1 cellular context compared by ENCODE assay signal in genomic region chr6:26553264-26553738, GRCh38.
TF ChIP-seq lines count a peak whose summit lies in the region.

No MANE protein-coding gene starts in this region.

TF ChIP-seq in K562, 482 proteins besides CTCF, POLR2A, EP300 and RAD21 (continued from another document and continues in another):
- TF ChIP-seq, protein P1, sequence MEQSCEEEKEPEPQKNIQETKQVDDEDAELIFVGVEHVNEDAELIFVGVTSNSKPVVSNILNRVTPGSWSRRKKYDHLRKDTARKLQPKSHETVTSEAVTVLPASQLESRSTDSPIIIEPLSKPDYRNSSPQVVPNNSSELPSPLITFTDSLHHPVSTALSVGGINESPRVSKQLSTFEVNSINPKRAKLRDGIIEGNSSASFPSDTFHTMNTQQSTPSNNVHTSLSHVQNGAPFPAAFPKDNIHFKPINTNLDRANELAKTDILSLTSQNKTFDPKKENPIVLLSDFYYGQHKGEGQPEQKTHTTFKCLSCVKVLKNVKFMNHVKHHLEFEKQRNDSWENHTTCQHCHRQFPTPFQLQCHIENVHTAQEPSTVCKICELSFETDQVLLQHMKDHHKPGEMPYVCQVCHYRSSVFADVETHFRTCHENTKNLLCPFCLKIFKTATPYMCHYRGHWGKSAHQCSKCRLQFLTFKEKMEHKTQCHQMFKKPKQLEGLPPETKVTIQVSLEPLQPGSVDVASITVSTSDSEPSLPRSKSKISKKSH (CRISPR knock-in tag; IDR thresholded peaks at IDR 0.05) = no peak
- TF ChIP-seq, protein P2, sequence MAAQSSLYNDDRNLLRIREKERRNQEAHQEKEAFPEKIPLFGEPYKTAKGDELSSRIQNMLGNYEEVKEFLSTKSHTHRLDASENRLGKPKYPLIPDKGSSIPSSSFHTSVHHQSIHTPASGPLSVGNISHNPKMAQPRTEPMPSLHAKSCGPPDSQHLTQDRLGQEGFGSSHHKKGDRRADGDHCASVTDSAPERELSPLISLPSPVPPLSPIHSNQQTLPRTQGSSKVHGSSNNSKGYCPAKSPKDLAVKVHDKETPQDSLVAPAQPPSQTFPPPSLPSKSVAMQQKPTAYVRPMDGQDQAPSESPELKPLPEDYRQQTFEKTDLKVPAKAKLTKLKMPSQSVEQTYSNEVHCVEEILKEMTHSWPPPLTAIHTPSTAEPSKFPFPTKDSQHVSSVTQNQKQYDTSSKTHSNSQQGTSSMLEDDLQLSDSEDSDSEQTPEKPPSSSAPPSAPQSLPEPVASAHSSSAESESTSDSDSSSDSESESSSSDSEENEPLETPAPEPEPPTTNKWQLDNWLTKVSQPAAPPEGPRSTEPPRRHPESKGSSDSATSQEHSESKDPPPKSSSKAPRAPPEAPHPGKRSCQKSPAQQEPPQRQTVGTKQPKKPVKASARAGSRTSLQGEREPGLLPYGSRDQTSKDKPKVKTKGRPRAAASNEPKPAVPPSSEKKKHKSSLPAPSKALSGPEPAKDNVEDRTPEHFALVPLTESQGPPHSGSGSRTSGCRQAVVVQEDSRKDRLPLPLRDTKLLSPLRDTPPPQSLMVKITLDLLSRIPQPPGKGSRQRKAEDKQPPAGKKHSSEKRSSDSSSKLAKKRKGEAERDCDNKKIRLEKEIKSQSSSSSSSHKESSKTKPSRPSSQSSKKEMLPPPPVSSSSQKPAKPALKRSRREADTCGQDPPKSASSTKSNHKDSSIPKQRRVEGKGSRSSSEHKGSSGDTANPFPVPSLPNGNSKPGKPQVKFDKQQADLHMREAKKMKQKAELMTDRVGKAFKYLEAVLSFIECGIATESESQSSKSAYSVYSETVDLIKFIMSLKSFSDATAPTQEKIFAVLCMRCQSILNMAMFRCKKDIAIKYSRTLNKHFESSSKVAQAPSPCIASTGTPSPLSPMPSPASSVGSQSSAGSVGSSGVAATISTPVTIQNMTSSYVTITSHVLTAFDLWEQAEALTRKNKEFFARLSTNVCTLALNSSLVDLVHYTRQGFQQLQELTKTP (IDR thresholded peaks at IDR 0.05; ENCODE audit: low read depth in 1 of 2, partially characterized antibody in 2 of 2) = no peak
- TF ChIP-seq KLF13 (tag; IDR thresholded peaks at IDR 0.05; ENCODE audit: borderline replicate concordance, low read depth) (no peak), PRDM10 (IDR thresholded peaks at IDR 0.05; ENCODE audit: partially characterized antibody) (peak; percentile 22), PRMT5 (CRISPR knock-in tag; IDR thresholded peaks at IDR 0.05) (no peak), FOSL1 (tag; conservative IDR thresholded peaks at IDR 0.05) (no peak; the same call in 1 of the 2 replicates), ZNF77 (CRISPR knock-in tag; IDR thresholded peaks at IDR 0.05) (no peak), ZBTB8A (IDR thresholded peaks at IDR 0.05; ENCODE audit: partially characterized antibody) (peak; percentile 81), ZNF12 (CRISPR knock-in tag; IDR thresholded peaks at IDR 0.05) (no peak), TEAD1 (CRISPR knock-in tag; IDR thresholded peaks at IDR 0.05) (no peak; a peak in 1 of 4 replicates), BRCA1 (IDR thresholded peaks at IDR 0.05) (no peak), BRCA1 (CRISPR knock-in tag; IDR thresholded peaks at IDR 0.05) (no peak), TBP (optimal IDR thresholded peaks at IDR 0.05; ENCODE audit: low read depth, low read length) (peak; percentile 99), MCM3 (IDR thresholded peaks at IDR 0.05) (no peak), HBP1 (CRISPR knock-in tag; IDR thresholded peaks at IDR 0.05) (no peak), BCOR (IDR thresholded peaks at IDR 0.05) (peak; percentile 11; the same call in 1 of the 2 replicates), NR2F6 (CRISPR knock-in tag; IDR thresholded peaks at IDR 0.05) (0 out of 2 replicates have a peak, but pooled peaks have one; percentile 29), ZBTB7A (IDR thresholded peaks at IDR 0.05; ENCODE audit: borderline replicate concordance, control insufficient read depth, low read depth, low read length) (0 out of 2 replicates have a peak, but pooled peaks have one; percentile 31), TBL1XR1 (IDR thresholded peaks at IDR 0.05; ENCODE audit: low read length in 2 of 2) (peak in 1 of 2 experiments; percentile 98; a peak in 3 of 4 replicates), PURB (CRISPR knock-in tag; IDR thresholded peaks at IDR 0.05; ENCODE audit: low read depth) (no peak), CHAMP1 (IDR thresholded peaks at IDR 0.05) (peak; percentile 82), ZNF445 (CRISPR knock-in tag; IDR thresholded peaks at IDR 0.05; ENCODE audit: low read depth) (no peak), ESRRA (IDR thresholded peaks at IDR 0.05; ENCODE audit: borderline replicate concordance, low read depth) (no peak), POLR2G (IDR thresholded peaks at IDR 0.05; ENCODE audit: low read depth, low read length) (no peak), RFX1 (IDR thresholded peaks at IDR 0.05) (no peak), HDAC2 (IDR thresholded peaks at IDR 0.05) (no peak), CHD2 (IDR thresholded peaks at IDR 0.05; ENCODE audit: low read depth, low read length) (peak; percentile 51), MYNN (IDR thresholded peaks at IDR 0.05) (no peak), MYNN (CRISPR knock-in tag; IDR thresholded peaks at IDR 0.05) (no peak), EP400 (IDR thresholded peaks at IDR 0.05) (no peak), TSC22D4 (tag; IDR thresholded peaks at IDR 0.05) (no peak), ADNP (tag; IDR thresholded peaks at IDR 0.05) (peak; percentile 97), MEF2A (IDR thresholded peaks at IDR 0.05; ENCODE audit: control insufficient read depth, low read depth, low read length) (peak; percentile 61; the same call in 1 of the 2 replicates), SMAD4 (CRISPR knock-in tag; conservative IDR thresholded peaks at IDR 0.05) (no peak)
- TF ChIP-seq, protein P3, sequence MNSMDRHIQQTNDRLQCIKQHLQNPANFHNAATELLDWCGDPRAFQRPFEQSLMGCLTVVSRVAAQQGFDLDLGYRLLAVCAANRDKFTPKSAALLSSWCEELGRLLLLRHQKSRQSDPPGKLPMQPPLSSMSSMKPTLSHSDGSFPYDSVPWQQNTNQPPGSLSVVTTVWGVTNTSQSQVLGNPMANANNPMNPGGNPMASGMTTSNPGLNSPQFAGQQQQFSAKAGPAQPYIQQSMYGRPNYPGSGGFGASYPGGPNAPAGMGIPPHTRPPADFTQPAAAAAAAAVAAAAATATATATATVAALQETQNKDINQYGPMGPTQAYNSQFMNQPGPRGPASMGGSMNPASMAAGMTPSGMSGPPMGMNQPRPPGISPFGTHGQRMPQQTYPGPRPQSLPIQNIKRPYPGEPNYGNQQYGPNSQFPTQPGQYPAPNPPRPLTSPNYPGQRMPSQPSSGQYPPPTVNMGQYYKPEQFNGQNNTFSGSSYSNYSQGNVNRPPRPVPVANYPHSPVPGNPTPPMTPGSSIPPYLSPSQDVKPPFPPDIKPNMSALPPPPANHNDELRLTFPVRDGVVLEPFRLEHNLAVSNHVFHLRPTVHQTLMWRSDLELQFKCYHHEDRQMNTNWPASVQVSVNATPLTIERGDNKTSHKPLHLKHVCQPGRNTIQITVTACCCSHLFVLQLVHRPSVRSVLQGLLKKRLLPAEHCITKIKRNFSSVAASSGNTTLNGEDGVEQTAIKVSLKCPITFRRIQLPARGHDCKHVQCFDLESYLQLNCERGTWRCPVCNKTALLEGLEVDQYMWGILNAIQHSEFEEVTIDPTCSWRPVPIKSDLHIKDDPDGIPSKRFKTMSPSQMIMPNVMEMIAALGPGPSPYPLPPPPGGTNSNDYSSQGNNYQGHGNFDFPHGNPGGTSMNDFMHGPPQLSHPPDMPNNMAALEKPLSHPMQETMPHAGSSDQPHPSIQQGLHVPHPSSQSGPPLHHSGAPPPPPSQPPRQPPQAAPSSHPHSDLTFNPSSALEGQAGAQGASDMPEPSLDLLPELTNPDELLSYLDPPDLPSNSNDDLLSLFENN (IDR thresholded peaks at IDR 0.05; ENCODE audit: low read depth in 2 of 2, low read length in 2 of 2) = no peak; a peak in 1 of 4 replicates
- TF ChIP-seq, protein P4, sequence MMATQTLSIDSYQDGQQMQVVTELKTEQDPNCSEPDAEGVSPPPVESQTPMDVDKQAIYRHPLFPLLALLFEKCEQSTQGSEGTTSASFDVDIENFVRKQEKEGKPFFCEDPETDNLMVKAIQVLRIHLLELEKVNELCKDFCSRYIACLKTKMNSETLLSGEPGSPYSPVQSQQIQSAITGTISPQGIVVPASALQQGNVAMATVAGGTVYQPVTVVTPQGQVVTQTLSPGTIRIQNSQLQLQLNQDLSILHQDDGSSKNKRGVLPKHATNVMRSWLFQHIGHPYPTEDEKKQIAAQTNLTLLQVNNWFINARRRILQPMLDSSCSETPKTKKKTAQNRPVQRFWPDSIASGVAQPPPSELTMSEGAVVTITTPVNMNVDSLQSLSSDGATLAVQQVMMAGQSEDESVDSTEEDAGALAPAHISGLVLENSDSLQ (IDR thresholded peaks at IDR 0.05) = peak; percentile 35; the same call in 1 of the 2 replicates
- TF ChIP-seq, protein P5, sequence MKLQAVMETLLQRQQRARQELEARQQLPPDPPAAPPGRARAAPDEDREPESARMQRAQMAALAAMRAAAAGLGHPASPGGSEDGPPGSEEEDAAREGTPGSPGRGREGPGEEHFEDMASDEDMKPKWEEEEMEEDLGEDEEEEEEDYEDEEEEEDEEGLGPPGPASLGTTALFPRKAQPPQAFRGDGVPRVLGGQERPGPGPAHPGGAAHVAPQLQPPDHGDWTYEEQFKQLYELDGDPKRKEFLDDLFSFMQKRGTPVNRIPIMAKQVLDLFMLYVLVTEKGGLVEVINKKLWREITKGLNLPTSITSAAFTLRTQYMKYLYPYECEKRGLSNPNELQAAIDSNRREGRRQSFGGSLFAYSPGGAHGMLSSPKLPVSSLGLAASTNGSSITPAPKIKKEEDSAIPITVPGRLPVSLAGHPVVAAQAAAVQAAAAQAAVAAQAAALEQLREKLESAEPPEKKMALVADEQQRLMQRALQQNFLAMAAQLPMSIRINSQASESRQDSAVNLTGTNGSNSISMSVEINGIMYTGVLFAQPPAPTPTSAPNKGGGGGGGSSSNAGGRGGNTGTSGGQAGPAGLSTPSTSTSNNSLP (IDR thresholded peaks at IDR 0.05; ENCODE audit: borderline replicate concordance, low read depth, low read length) = peak; percentile 72; the same call in 1 of the 2 replicates
- TF ChIP-seq, protein P6, sequence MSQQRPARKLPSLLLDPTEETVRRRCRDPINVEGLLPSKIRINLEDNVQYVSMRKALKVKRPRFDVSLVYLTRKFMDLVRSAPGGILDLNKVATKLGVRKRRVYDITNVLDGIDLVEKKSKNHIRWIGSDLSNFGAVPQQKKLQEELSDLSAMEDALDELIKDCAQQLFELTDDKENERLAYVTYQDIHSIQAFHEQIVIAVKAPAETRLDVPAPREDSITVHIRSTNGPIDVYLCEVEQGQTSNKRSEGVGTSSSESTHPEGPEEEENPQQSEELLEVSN (IDR thresholded peaks at IDR 0.05; ENCODE audit: borderline replicate concordance in 1 of 2, extremely low read depth in 1 of 2, insufficient read depth in 1 of 2, insufficient read length in 1 of 2, low read depth in 1 of 2, low read length in 1 of 2, poor library complexity in 1 of 2, severe bottlenecking in 1 of 2) = no peak
